ENCODE assay signal across 14 cellular contexts in the genomic region with DNA sequence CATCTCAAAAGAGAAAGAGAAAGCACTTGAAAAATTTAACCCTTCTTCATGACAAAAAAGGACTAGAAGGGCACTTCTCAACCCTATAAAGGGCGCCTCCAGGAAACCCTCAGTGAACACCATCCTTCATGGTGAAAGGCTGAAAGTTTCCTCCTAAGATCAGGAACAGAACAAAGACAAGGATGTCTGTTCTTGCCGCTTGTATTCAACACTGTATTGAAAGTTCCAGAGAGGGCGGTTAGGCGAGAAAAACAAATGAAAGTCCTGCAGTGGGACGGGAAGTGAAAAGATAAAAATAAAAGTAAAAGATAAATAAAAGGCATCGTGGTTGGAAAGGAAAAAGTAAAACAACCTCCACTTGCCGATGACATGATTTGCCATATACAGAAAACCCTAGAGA.
"Had no signal": no experiment of that assay in that cellular context is flagged by ENCODE, and none has a peak within 500 bp of the region (broad histone marks: within the 10 kb centered on the region; RNA-seq: fewer than 3 reads in every experiment).

No MANE protein-coding gene starts in this region.

- H3K36me3 Mint-ChIP-seq: activated CD4-positive, alpha-beta memory T cell treated with anti-CD3 and anti-CD28 coated beads for 36 hours had no signal

- H3K9me3 Mint-ChIP-seq: activated CD4-positive, alpha-beta memory T cell treated with anti-CD3 and anti-CD28 coated beads for 36 hours; nephron had no signal

- H3K27ac Mint-ChIP-seq: activated CD4-positive, alpha-beta memory T cell treated with anti-CD3 and anti-CD28 coated beads for 36 hours; activated naive CD8-positive, alpha-beta T cell; nephron had no signal

- DNase-seq: activated CD4-positive, alpha-beta memory T cell treated with anti-CD3 and anti-CD28 coated beads for 36 hours; activated CD4-positive, alpha-beta T cell treated with anti-CD3 and anti-CD28 coated beads for 1 hour; activated gamma-delta T cell treated with Interleukin-2 at 50 U/mL for 16 hours; activated T-cell treated with anti-CD3 and anti-CD28 coated beads for 4 hours; amygdala; esophagus squamous epithelium; gastrocnemius medialis; midbrain; psoas muscle; stimulated activated CD4-positive, alpha-beta T cell treated with anti-CD3 and anti-CD28 coated beads, Interleukin-4, amount 100 ng/mL, for 4 hours; SW 1271; transverse colon had no signal

- H3K4me3 Mint-ChIP-seq: activated CD4-positive, alpha-beta memory T cell treated with anti-CD3 and anti-CD28 coated beads for 36 hours; activated naive CD8-positive, alpha-beta T cell; nephron had no signal

- ATAC-seq: gastrocnemius medialis, psoas muscle had no signal
